Comparison of ENCODE assay signal across 25 cellular contexts in the genomic region with DNA sequence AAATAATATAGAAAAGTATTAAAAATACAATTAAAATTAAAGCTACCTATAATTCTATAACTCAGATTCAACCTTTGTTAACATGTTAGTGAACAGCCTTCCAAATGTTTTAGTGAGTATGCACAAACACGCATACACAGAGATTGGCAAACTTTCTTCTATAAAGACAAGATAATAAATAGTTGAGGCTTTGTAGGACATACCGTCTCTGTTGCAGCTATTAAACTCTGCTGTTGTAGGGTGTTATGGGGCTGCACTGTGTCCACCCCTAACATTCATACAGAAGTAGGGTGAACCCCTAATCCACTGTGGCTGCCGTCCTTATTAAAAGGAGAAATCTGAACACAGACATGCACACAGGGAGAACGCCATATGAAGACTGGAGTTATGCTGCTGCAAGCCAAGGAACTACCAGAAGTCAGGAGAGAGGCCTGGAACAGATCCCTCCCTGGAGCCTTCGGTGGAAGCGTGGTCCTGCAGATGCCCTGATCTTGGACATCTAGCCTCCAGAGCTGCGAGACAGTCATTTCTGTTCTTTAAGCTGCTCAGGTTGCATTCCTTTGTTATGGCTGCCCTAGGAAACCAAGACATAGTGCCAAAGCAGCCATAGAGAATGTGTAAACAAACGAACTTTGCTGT.
"Had no signal": no experiment of that assay in that cellular context is flagged by ENCODE, and none has a peak within 500 bp of the region (broad histone marks: within the 10 kb centered on the region; RNA-seq: fewer than 3 reads in every experiment).

No MANE protein-coding gene starts in this region.

- H3K27ac ChIP-seq: brain microvascular endothelial cell, coronary artery had no signal

- ATAC-seq: activated T-cell treated with anti-CD3 and anti-CD28 coated beads, Interleukin-2, amount 50 U/mL, for 4 hours; activated T-helper 17 cell treated with anti-CD3 and anti-CD28 coated beads, Interleukin-2, amount 50 U/mL, for 72 hours; esophagus mucosa; WTC11 had no signal

- H3K36me3 ChIP-seq: brain microvascular endothelial cell had no signal

- DNase-seq: activated CD4-positive, alpha-beta memory T cell treated with anti-CD3 and anti-CD28 coated beads, Interleukin-2, amount 10 ng/mL, durations not matched to agents 7 days and 5 days; activated CD4-positive, alpha-beta T cell treated with anti-CD3 and anti-CD28 coated beads for 1 hour; activated CD4-positive, alpha-beta T cell treated with anti-CD3 and anti-CD28 coated beads for 4 hours; activated CD4-positive, alpha-beta T cell treated with anti-CD3 and anti-CD28 coated beads, Interleukin-2, amount 10 ng/mL, durations not matched to agents 7 days and 5 days; activated CD4-positive, alpha-beta T cell treated with anti-CD3 and anti-CD28 coated beads, Interleukin-2, amount 50 U/mL, for 4 hours; activated CD8-positive, alpha-beta memory T cell treated with anti-CD3 and anti-CD28 coated beads for 24 hours; activated effector memory CD4-positive, alpha-beta T cell treated with Interleukin-2 at 50 U/mL for 16 hours; activated gamma-delta T cell treated with Interleukin-2 at 50 U/mL for 16 hours; activated naive CD4-positive, alpha-beta T cell treated with anti-CD3 and anti-CD28 coated beads, Interleukin-2, amount 50 U/mL, for 16 hours; activated naive CD4-positive, alpha-beta T cell treated with Interleukin-2 at 50 U/mL for 16 hours; activated T-cell treated with anti-CD3 and anti-CD28 coated beads, Interleukin-2, amount 50 U/mL, for 4 hours; amniotic stem cell; anterior cingulate cortex; brain microvascular endothelial cell; central memory CD4-positive, alpha-beta T cell; effector memory CD4-positive, alpha-beta T cell; endodermal cell; T-helper 2 cell had no signal

- H3K27me3 ChIP-seq: brain microvascular endothelial cell, dorsolateral prefrontal cortex had no signal

- FAIRE-seq: astrocyte, frontal cortex had no signal

- H3K4me3 ChIP-seq: coronary artery, dorsolateral prefrontal cortex had no signal
